8 cellular contexts compared by ENCODE assay signal in the genomic region with DNA sequence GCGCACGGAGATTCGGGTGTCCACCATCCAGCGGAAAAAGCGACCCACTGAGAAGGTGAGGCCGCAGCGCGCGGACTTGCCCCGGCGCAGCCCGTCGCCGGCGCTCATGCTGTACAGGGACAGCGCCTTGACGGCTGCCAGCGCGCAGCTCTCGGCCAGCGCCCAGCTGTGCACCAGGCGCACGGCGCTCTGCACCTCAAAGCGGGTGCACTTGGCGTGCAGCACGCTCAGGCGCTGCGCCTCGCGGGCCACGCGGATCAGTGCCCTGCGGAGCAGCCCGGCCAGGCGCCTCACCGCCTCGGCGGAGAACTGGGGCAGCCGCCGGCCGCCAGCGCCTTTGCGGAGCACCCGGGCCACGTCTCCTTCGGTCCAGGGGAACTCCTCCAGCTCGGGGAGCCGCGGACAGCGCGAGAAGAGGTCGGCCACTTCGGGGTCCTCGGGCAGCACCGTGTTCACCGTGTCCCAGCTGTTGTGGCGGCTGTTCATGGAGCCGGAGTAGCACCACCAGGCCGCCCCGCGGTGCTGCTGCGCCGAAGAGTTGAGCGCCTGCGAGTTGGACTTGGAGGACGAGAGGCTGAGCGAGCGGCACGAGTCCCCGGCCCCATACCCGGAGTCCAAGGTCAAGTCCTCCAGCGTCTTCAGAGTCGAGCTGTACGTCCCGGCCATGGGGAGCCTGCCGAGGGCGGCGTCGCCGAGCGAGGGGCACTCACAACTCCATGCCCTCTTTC. TPM values are rescaled to one million over a fixed set of nuclear protein-coding genes. Genes with fewer than 3 reads are reported as not detected.
DNase-seq lines count a peak whose midpoint lies in the region; ATAC-seq and TF ChIP-seq lines count a peak whose summit lies in the region.

No MANE protein-coding gene starts in this region.

- peak overlapping the region; percentile 92 for H3K4me3 ChIP-seq in PC-9
- H3K4me3 ChIP-seq in tibial artery = peak overlapping the region; percentile 68 to 85

- H3K9me3 ChIP-seq in PC-9 (ENCODE audit: insufficient read depth, low read depth) (no peaks in the 10 kb centered on the region), tibial artery (no peaks in the 10 kb centered on the region)

- H3K4me1 Mint-ChIP-seq in neural crest cell = peaks cover 20% of the 10 kb centered on the region

- DNase-seq in GM10248 (ENCODE audit: extremely low spot score) = peak; percentile 42
- peak in 1 of 2 experiments; percentile 56 for DNase-seq in PC-9
- peak; percentile 79 for DNase-seq in activated effector memory CD4-positive, alpha-beta T cell treated with anti-CD3 and anti-CD28 coated beads, Interleukin-2, amount 50 U/mL, for 16 hours
- DNase-seq in foreskin keratinocyte = peak; percentile 44 to 64
- DNase-seq in neural crest cell (ENCODE audit: low read depth, low spot score) = peak; percentile 53
- peak; percentile 57 to 81 for DNase-seq in tibial artery
- no peak for DNase-seq in OCI-M1 (lab: John Stamatoyannopoulos, UW)

- H3K9me2 ChIP-seq in PC-9 (ENCODE audit: insufficient read depth) = no peaks in the 10 kb centered on the region

- no peaks in the 10 kb centered on the region for H3K9me3 Mint-ChIP-seq in neural crest cell

- TSS peak; percentile 49 for BruUV-seq in PC-9 (replicated peaks; lab: Mats Ljungman, UMichigan)

- H3K36me3 ChIP-seq in PC-9 (ENCODE audit: low read depth) = no peaks in the 10 kb centered on the region
- H3K36me3 ChIP-seq in tibial artery = no peaks in the 10 kb centered on the region

- H3K27me3 ChIP-seq in PC-9 (ENCODE audit: insufficient read depth, low read depth) = no peaks in the 10 kb centered on the region
- H3K27me3 ChIP-seq in foreskin keratinocyte = peaks cover 31% of the 10 kb centered on the region
- H3K27me3 ChIP-seq in tibial artery = no peaks in the 10 kb centered on the region

- H3K4me2 ChIP-seq in PC-9 = peak overlapping the region; percentile 94

- H3K36me3 Mint-ChIP-seq in neural crest cell (ENCODE audit: low read depth) = no peaks in the 10 kb centered on the region

- H3K27me3 Mint-ChIP-seq in neural crest cell (ENCODE audit: low read depth) = peaks cover 64% of the 10 kb centered on the region

- H3K4me1 ChIP-seq in PC-9 (replicated peaks; ENCODE audit: insufficient read depth) = peaks cover 48% of the 10 kb centered on the region
- H3K4me1 ChIP-seq in foreskin keratinocyte = no peaks in the 10 kb centered on the region
- peaks cover 0 to 37% (median 25%) of the 10 kb centered on the region in 4 donors for H3K4me1 ChIP-seq in tibial artery

- peaks cover 22% of the 10 kb centered on the region for H4K20me1 ChIP-seq in PC-9 (ENCODE audit: insufficient read depth)

- H3K79me2 ChIP-seq in PC-9 (ENCODE audit: low read depth) = peaks cover 56% of the 10 kb centered on the region

- TF ChIP-seq CTCF in GM10248 (IDR thresholded peaks at IDR 0.05; ENCODE audit: control extremely low read depth, extremely low read depth, low read depth, missing control alignments) (peak; percentile 24), PC-9 (conservative IDR thresholded peaks at IDR 0.05) (no peak), foreskin keratinocyte (conservative IDR thresholded peaks at IDR 0.05) (peak; percentile 33), neural crest cell (conservative IDR thresholded peaks at IDR 0.05) (peak; percentile 11), tibial artery (IDR thresholded peaks at IDR 0.05) (no peak)

- H3K27ac Mint-ChIP-seq in neural crest cell (ENCODE audit: unreplicated experiment) = no peak overlapping the region

- no peak overlapping the region for H3K27ac ChIP-seq in PC-9
- no peak overlapping the region for H3K27ac ChIP-seq in foreskin keratinocyte
- peak overlapping the region; percentile 84 to 89 for H3K27ac ChIP-seq in tibial artery

- intact Hi-C loops in PC-9 (cut with micrococcal nuclease; ENCODE audit: unreplicated experiment) = no loop called here
- intact Hi-C loops in tibial artery (cut with DNase I; ENCODE audit: low total_unique reads) = loop anchor here (5.0 to 10.0 kb wide), 2 partner anchors 90 to 302 kb away; a partner anchor contains a TSS

- CTCF ChIA-PET in GM10248 (lab: Yijun Ruan, JAX) = interaction anchor here (1.0 to 10.8 kb wide), 12 partner anchors 11 to 489 kb away, joined by 3 to 121 read pairs (median 4); a partner anchor contains a TSS
- CTCF ChIA-PET in PC-9 (lab: Charles Lee) = interaction anchor here (0.9 to 1.4 kb wide), 5 partner anchors 10 to 191 kb away, joined by 3 to 6 read pairs (median 4); no protein-coding TSS in a partner anchor

- POLR2A ChIA-PET in GM10248 (lab: Yijun Ruan, JAX) (interaction anchor here (1.2 to 1.7 kb wide), 2 partner anchors 123 to 182 kb away, joined by 5 to 6 read pairs; no protein-coding TSS in a partner anchor), PC-9 (lab: Charles Lee; ENCODE audit: unreplicated experiment) (interaction anchor here (0.5 to 1.0 kb wide), 4 partner anchors 10 to 1292 kb away, joined by 3 to 5 read pairs (median 4); no protein-coding TSS in a partner anchor)

- H3K4me3 Mint-ChIP-seq in neural crest cell = peak overlapping the region; percentile 79

- peaks cover 3% of the 10 kb centered on the region; the same call in 1 of the 2 replicates for H3F3A ChIP-seq in PC-9 (ENCODE audit: insufficient read depth, low read depth)

- peak; percentile 27 for ATAC-seq in HG02885 (IDR thresholded peaks at IDR 0.05; ENCODE audit: poor library complexity, unreplicated experiment)
- peak; percentile 40 for ATAC-seq in foreskin keratinocyte

- H2AFZ ChIP-seq in PC-9 = peak overlapping the region; percentile 79

RNA-seq across cellular contexts. Expression of a gene that starts 0.7 kb away (rescaled TPM):
- 12.7 and 12.9 TPM in 2 replicates for total RNA-seq in PC-9 (2021)
- total RNA-seq in foreskin keratinocyte = 0.60 and 0.99 TPM in 2 replicates
- 0.49 and 0.56 TPM in 2 replicates for polyA plus RNA-seq in foreskin keratinocyte
- total RNA-seq in neural crest cell = 2.3 and 3.0 TPM in 2 replicates

Comparison
In these comparisons a context has a peak if more than half of its experiments do, and no peak if none do; other contexts are left out.
1. CTCF ChIP-seq: peak in GM10248 (single experiment), foreskin keratinocyte (single experiment) and neural crest cell (single experiment); none in PC-9 (single experiment) and tibial artery (0 of 2).
2. H3K27ac ChIP-seq: peak in tibial artery (2 of 2); none in PC-9 (single experiment) and foreskin keratinocyte (single experiment).